8 cellular contexts compared by ENCODE assay signal in the genomic region with DNA sequence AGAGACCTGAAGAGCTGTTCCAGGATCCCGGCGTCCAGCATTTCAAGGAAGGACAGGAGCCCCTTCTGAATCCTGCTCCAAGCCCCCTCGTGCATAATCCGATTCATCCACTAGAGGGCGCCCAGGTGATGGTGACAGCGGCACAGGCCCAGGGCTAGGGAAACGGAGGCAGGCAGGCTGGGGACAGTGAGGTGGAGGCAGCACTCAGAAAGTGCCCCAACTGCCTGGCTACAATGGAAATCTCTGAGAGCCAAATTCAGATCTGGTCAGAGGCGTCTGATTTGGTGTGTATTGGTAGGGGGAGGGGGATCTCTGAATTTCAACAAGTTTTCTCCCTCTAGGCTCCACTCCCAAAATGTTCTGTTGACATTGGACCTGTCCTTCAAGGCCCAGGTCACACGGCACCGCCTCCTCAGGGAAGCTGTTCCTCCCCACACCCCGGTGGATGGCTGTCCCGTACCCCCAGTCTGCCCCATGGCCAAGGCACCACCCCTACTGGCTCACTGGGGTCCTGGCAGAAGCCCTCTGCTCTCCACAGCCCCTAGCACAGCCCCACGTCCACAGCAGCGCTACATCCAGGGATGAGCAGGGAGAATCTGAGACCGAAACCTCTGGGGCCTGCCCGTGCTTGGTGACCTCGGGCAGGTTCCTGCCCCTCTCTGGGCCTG.
DNase-seq lines count a peak whose midpoint lies in the region; ATAC-seq lines count a peak whose summit lies in the region.

No MANE protein-coding gene starts in this region.

- DNase-seq in NCI-H526 (lab: John Stamatoyannopoulos, UW) (peak; percentile 9 to 58), NCI-H526 treated with DMSO at 0.1 percent for 48 hours (lab: John Stamatoyannopoulos, UW) (no peak), NCI-H2227 treated with DMSO at 0.1 percent for 48 hours (lab: John Stamatoyannopoulos, UW) (peak; percentile 1), myocyte (ENCODE audit: low read depth) (peak; percentile 66)
- peak; percentile 91 for DNase-seq in activated CD8-positive, alpha-beta memory T cell treated with anti-CD3 and anti-CD28 coated beads for 24 hours
- DNase-seq in stimulated activated CD8-positive, alpha-beta memory T cell treated with anti-CD3 and anti-CD28 coated beads, Interleukin-4, amount 100 ng/mL, for 48 hours, result peak; percentile 92

- peaks cover 3% of the 10 kb centered on the region for H3K36me3 ChIP-seq in endocrine pancreas (ENCODE audit: control insufficient read depth, insufficient read depth, low read length)

- H3K9me3 ChIP-seq in endocrine pancreas (ENCODE audit: control insufficient read depth, low read length), result no peaks in the 10 kb centered on the region

- no peaks in the 10 kb centered on the region for H3K27me3 ChIP-seq in endocrine pancreas (ENCODE audit: control insufficient read depth, insufficient read depth, low read length)

- no peak for ATAC-seq in GM21367 (IDR thresholded peaks at IDR 0.05; ENCODE audit: unreplicated experiment)

- no peak overlapping the region for H3K4me3 ChIP-seq in endocrine pancreas (ENCODE audit: control insufficient read depth, insufficient read depth, low read length)

- H3K4me1 ChIP-seq in endocrine pancreas (ENCODE audit: control insufficient read depth, insufficient read depth, low read length), result no peaks in the 10 kb centered on the region

- peak overlapping the region; percentile 80 for H3K9ac ChIP-seq in endocrine pancreas (ENCODE audit: control insufficient read depth, insufficient read depth, low read length)
